In the genomic region with DNA sequence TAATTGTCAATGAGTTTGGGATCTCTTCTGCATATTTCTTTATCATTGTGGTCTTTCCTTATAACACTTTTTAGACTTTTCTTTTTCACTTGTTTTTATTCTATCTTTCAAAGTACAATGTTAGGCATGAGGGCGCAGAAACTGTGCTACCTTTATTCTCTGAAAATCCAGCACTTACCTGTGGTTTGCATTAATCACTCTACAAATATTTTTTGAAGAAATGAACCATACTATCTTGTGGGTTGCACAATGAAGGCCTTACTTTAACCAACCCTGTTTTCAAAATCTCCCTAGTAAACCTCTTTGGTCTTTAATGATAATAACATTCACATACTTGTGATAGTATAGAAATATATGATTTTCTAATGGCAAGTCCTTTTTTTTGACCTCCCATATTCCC, we compare ENCODE assay signal across 3 cellular contexts. TPM values are rescaled to one million over a fixed set of nuclear protein-coding genes. Genes with fewer than 3 reads are reported as not detected.
"Had no signal": no experiment of that assay in that cellular context is flagged by ENCODE, and none has a peak within 500 bp of the region (broad histone marks: within the 10 kb centered on the region; RNA-seq: fewer than 3 reads in every experiment).

No MANE protein-coding gene starts in this region.

RNA-seq across cellular contexts. Expression of a gene that starts 11.0 kb away (rescaled TPM):
- total RNA-seq: LHCN-M2, MCF 10A, NCI-H460 had no signal
